8 cellular contexts compared by ENCODE assay signal in genomic region chr17:81393684-81394376, GRCh38. TPM values are rescaled to one million over a fixed set of nuclear protein-coding genes. Genes with fewer than 3 reads are reported as not detected.
A peak's percentile ranks its signal among the peaks of the same experiment; 100 is the strongest.
DNase-seq lines count a peak whose midpoint lies in the region; ATAC-seq and TF ChIP-seq lines count a peak whose summit lies in the region.

No MANE protein-coding gene starts in this region.

- WGBS in GM23248 (ENCODE audit: low coverage in 1 of 2, low lambda C conversion rate in 2 of 2, missing lambda C conversion rate in 2 of 2), 2 experiments = 0 to 3% methylated on average over 19 to 34 of the region's 63 CpGs

- peak; percentile 11 to 26 for ATAC-seq in activated CD4-positive, CD25-positive, alpha-beta regulatory T cell treated with anti-CD3 and anti-CD28 coated beads, Interleukin-2, amount 50 U/mL, for 24 hours

- H3K9me2 ChIP-seq in GM23248 (ENCODE audit: insufficient read depth) (no peaks in the 10 kb centered on the region), Karpas-422 (replicated peaks; ENCODE audit: insufficient read depth, low read length) (no peaks in the 10 kb centered on the region)

- H3K27ac ChIP-seq in GM23248 = peak overlapping the region; percentile 89
- H3K27ac ChIP-seq in Karpas-422 (ENCODE audit: low read length) = no peak overlapping the region

- no peaks in the 10 kb centered on the region for H3K27me3 ChIP-seq in GM23248 (replicated peaks; ENCODE audit: insufficient read depth)
- H3K27me3 ChIP-seq in Karpas-422 (ENCODE audit: low read length) = no peaks in the 10 kb centered on the region

- H3K36me3 Mint-ChIP-seq in endothelial cell (ENCODE audit: low read depth, unreplicated experiment) = peaks cover 10% of the 10 kb centered on the region

- H3K4me1 Mint-ChIP-seq in endothelial cell (ENCODE audit: unreplicated experiment) = peaks cover 42% of the 10 kb centered on the region

- H3K27ac Mint-ChIP-seq in endothelial cell (ENCODE audit: unreplicated experiment) = peak overlapping the region; percentile 30

- H3K79me2 ChIP-seq in GM23248 (ENCODE audit: insufficient read depth) = peaks cover 73% of the 10 kb centered on the region
- no peaks in the 10 kb centered on the region for H3K79me2 ChIP-seq in Karpas-422 (ENCODE audit: low read length)

- H3K4me2 ChIP-seq in GM23248 (ENCODE audit: unreplicated experiment) (peak overlapping the region; percentile 72), Karpas-422 (ENCODE audit: low read depth, low read length, poor library complexity, severe bottlenecking) (no peak overlapping the region)

- peak overlapping the region; percentile 90 for H3K4me3 Mint-ChIP-seq in endothelial cell (ENCODE audit: unreplicated experiment)

- 0 out of 2 replicates have a peak overlapping the region, but pooled peaks have one; percentile 5 for H2AFZ ChIP-seq in GM23248
- no peak overlapping the region for H2AFZ ChIP-seq in Karpas-422 (ENCODE audit: low read length)

- TF ChIP-seq CTCF in AG10803 (conservative IDR thresholded peaks at IDR 0.05; ENCODE audit: low read length) (peak; percentile 37; the same call in 1 of the 2 replicates), endothelial cell (IDR thresholded peaks at IDR 0.05; ENCODE audit: unreplicated experiment) (peak; percentile 29)

- in situ Hi-C loops in GM23248 (cut with MboI) = no loop called here

- H3K27me3 Mint-ChIP-seq in endothelial cell (ENCODE audit: unreplicated experiment) = peaks cover 15% of the 10 kb centered on the region

- H3K4me1 ChIP-seq in GM23248 (ENCODE audit: insufficient read depth) (peaks cover 33% of the 10 kb centered on the region), Karpas-422 (ENCODE audit: low read length) (no peaks in the 10 kb centered on the region)

- H4K20me1 ChIP-seq in GM23248 (ENCODE audit: insufficient read depth) (no peaks in the 10 kb centered on the region), Karpas-422 (ENCODE audit: insufficient read depth, low read depth, low read length) (no peaks in the 10 kb centered on the region)

- DNase-seq in AG10803 (ENCODE audit: low read depth) (peak; percentile 99), GM23248 (peak; percentile 100), NCI-H2196 (lab: John Stamatoyannopoulos, UW; ENCODE audit: unreplicated experiment) (peak; percentile 100), endothelial cell (ENCODE audit: low spot score) (peak; percentile 100), medulla oblongata (ENCODE audit: extremely low spot score) (peak; percentile 100), Karpas-422 (no peak)
- DNase-seq in stimulated activated CD8-positive, alpha-beta memory T cell treated with anti-CD3 and anti-CD28 coated beads, Interleukin-12 subunit alpha, Interleukin-12 subunit beta, amount 100 ng/mL, for 24 hours (ENCODE audit: extremely low read depth) = peak; percentile 57

- peaks cover 7% of the 10 kb centered on the region; the same call in 1 of the 2 replicates for H3F3A ChIP-seq in GM23248 (ENCODE audit: insufficient read depth)

- H3K9me3 Mint-ChIP-seq in endothelial cell (ENCODE audit: unreplicated experiment) = no peaks in the 10 kb centered on the region

- H3K9me3 ChIP-seq in GM23248 (ENCODE audit: low read depth) (no peaks in the 10 kb centered on the region), Karpas-422 (ENCODE audit: low read length) (no peaks in the 10 kb centered on the region)

- H3K4me3 ChIP-seq in AG10803 (ENCODE audit: low read length) (peak overlapping the region; percentile 65), GM23248 (peak overlapping the region; percentile 87), Karpas-422 (ENCODE audit: low read length) (no peak overlapping the region)

- H3K36me3 ChIP-seq in GM23248 (ENCODE audit: low read depth) (no peaks in the 10 kb centered on the region), Karpas-422 (ENCODE audit: insufficient read depth, low read length) (no peaks in the 10 kb centered on the region)

- H3K9ac ChIP-seq in GM23248 (peak overlapping the region; percentile 95), Karpas-422 (ENCODE audit: low read length) (no peak overlapping the region)

RNA-seq across cellular contexts. Expression of gene BAHCC1, which starts 1.4 kb away (rescaled TPM):
- total RNA-seq in GM23248 (2014; rRNA removed; shearing (Covaris generic)) = 3.0 and 5.2 TPM in 2 replicates
- polyA plus RNA-seq in GM23248 (2016; fragmentation: Nextera tagmentation; extraction: Ambion mirVana) = 0.91 and 1.3 TPM in 2 replicates
- total RNA-seq in endothelial cell (ENCODE audit: unreplicated experiment) = 10.7 TPM
- total RNA-seq in Karpas-422 (2014; rRNA removed; shearing (Covaris generic); ENCODE audit: low replicate concordance) = not detected in 2 replicates
